ENCODE assay signal across 13 cellular contexts in genomic region chr18:38932752-38933151, GRCh38.
DNase-seq lines count a peak whose midpoint lies in the region; ATAC-seq and TF ChIP-seq lines count a peak whose summit lies in the region.
"Had no signal": no experiment of that assay in that cellular context is flagged by ENCODE, and none has a peak within 500 bp of the region (broad histone marks: within the 10 kb centered on the region; RNA-seq: fewer than 3 reads in every experiment).

No MANE protein-coding gene starts in this region.

- H3K27ac ChIP-seq in right lobe of liver, result no peak overlapping the region
- no peak overlapping the region for H3K27ac ChIP-seq in heart right ventricle
- H3K27ac ChIP-seq: cardiac muscle cell had no signal

- ATAC-seq in GM18499 (IDR thresholded peaks at IDR 0.05; ENCODE audit: insufficient read depth, unreplicated experiment), result peak; percentile 56
- ATAC-seq in GM19438 (IDR thresholded peaks at IDR 0.05; ENCODE audit: low read depth, unreplicated experiment), result peak; percentile 48
- peak; percentile 53 for ATAC-seq in HG02678 (IDR thresholded peaks at IDR 0.05; ENCODE audit: unreplicated experiment)
- ATAC-seq in HG03378 (IDR thresholded peaks at IDR 0.05; ENCODE audit: unreplicated experiment), result peak; percentile 47
- no peak for ATAC-seq in right lobe of liver
- ATAC-seq in heart right ventricle, result no peak
- ATAC-seq: Right ventricle myocardium inferior had no signal

- TF ChIP-seq CTCF in right lobe of liver (IDR thresholded peaks at IDR 0.05) (no peak), heart right ventricle (IDR thresholded peaks at IDR 0.05) (no peak)

- H3K4me3 ChIP-seq in right lobe of liver (no peak overlapping the region), heart right ventricle (no peak overlapping the region)
- H3K4me3 ChIP-seq: cardiac muscle cell had no signal

- intact Hi-C loops in right lobe of liver (cut with DNase I), result no loop called here
- intact Hi-C loops in heart right ventricle (cut with DNase I), result no loop called here

- no peaks in the 10 kb centered on the region for H3K27me3 ChIP-seq in right lobe of liver
- H3K27me3 ChIP-seq in heart right ventricle, result no peaks in the 10 kb centered on the region
- H3K27me3 ChIP-seq: cardiac muscle cell had no signal

- TF ChIP-seq POLR2A in right lobe of liver (IDR thresholded peaks at IDR 0.05), result no peak

- H3K4me1 ChIP-seq in right lobe of liver (no peaks in the 10 kb centered on the region), heart right ventricle (no peaks in the 10 kb centered on the region)

- H3K9me3 ChIP-seq in right lobe of liver, result no peaks in the 10 kb centered on the region
- no peaks in the 10 kb centered on the region for H3K9me3 ChIP-seq in heart right ventricle

- WGBS in right lobe of liver (ENCODE audit: insufficient coverage, low coverage, low lambda C conversion rate, missing lambda C conversion rate), result 69% methylated on average over 3 of the region's 3 CpGs
- 89 to 92% methylated on average over 3 of the region's 3 CpGs for WGBS in heart right ventricle, 2 donors

- DNase-seq in right lobe of liver (no peak), heart right ventricle (no peak)
- DNase-seq in central memory CD4-positive, alpha-beta T cell, result no peak
- DNase-seq in activated effector memory CD4-positive, alpha-beta T cell treated with Interleukin-2 at 50 U/mL for 16 hours, result no peak
- DNase-seq: IMR-90, kidney, NCI-H1436 had no signal

- H3K36me3 ChIP-seq in right lobe of liver (no peaks in the 10 kb centered on the region), heart right ventricle (no peaks in the 10 kb centered on the region)
- H3K36me3 ChIP-seq: cardiac muscle cell had no signal

Comparison
In these comparisons a context has a peak if more than half of its experiments do, and no peak if none do; other contexts are left out.
1. ATAC-seq: peak in GM18499 (single experiment), GM19438 (single experiment), HG02678 (single experiment) and HG03378 (single experiment); none in right lobe of liver (0 of 4) and heart right ventricle (0 of 8).